Comparison of ENCODE assay signal across 14 cellular contexts in the genomic region with DNA sequence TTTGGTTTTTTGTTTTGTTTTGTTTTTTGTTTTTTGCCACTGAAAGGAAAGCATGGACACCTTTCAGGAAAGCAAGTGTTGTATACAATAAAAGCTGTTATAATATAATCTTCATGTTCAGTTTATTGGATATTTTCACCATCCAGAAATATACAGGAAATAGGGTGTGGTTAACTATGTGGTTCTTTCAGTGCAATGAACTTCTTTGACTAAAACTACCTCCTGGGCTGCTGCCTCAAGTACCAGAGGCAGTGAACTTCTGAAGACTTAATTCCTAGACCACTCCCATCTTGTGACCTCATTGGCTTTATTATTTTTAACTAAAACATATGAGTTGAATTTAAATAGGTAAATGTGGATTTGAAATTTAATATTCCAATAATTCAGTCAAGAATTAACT.
"Had no signal": no experiment of that assay in that cellular context is flagged by ENCODE, and none has a peak within 500 bp of the region (broad histone marks: within the 10 kb centered on the region; RNA-seq: fewer than 3 reads in every experiment).

No MANE protein-coding gene starts in this region.

- H3K27me3 ChIP-seq: spleen, transverse colon had no signal

- H3K27ac Mint-ChIP-seq: activated naive CD8-positive, alpha-beta T cell treated with anti-CD3 and anti-CD28 coated beads, Interleukin-2, amount 50 U/mL, for 24 hours; memory B cell; nephron progenitor cell had no signal

- H3K27ac ChIP-seq: left ventricle myocardium inferior, spleen had no signal

- H3K27me3 Mint-ChIP-seq: activated naive CD8-positive, alpha-beta T cell treated with anti-CD3 and anti-CD28 coated beads, Interleukin-2, amount 50 U/mL, for 24 hours; memory B cell had no signal

- H3K4me1 Mint-ChIP-seq: nephron progenitor cell had no signal

- DNase-seq: activated CD4-positive, alpha-beta T cell treated with anti-CD3 and anti-CD28 coated beads for 4 hours; activated gamma-delta T cell; activated naive CD8-positive, alpha-beta T cell treated with anti-CD3 and anti-CD28 coated beads, Interleukin-2, amount 50 U/mL, for 24 hours; activated T-cell treated with anti-CD3 and anti-CD28 coated beads, Interleukin-2, amount 50 U/mL, for 4 hours; foreskin melanocyte; head of caudate nucleus; left ventricle myocardium inferior; nephron progenitor cell; spleen; stimulated activated CD4-positive, alpha-beta T cell treated with anti-CD3 and anti-CD28 coated beads, Interleukin-1b, Interleukin-23, amount 100 ng/mL, for 48 hours; stimulated activated naive B cell treated with anti-CD40 and anti-IgM and Interleukin-4, amounts not matched to agents 10 μg/mL and 1 μg/mL and 100 μg/mL, for 72 hours; transverse colon had no signal

- H3K36me3 ChIP-seq: left ventricle myocardium inferior, spleen, transverse colon had no signal

- ATAC-seq: activated naive CD8-positive, alpha-beta T cell treated with anti-CD3 and anti-CD28 coated beads, Interleukin-2, amount 50 U/mL, for 24 hours; activated T-cell treated with anti-CD3 and anti-CD28 coated beads, Interleukin-2, amount 50 U/mL, for 4 hours; sciatic nerve; stimulated activated naive B cell treated with anti-CD40 and anti-IgM and Interleukin-4, amounts not matched to agents 10 μg/mL and 1 μg/mL and 100 μg/mL, for 72 hours had no signal

- H3K9me3 ChIP-seq: transverse colon had no signal

- H3K36me3 Mint-ChIP-seq: memory B cell had no signal

- H3K9me3 Mint-ChIP-seq: activated T-cell treated with anti-CD3 and anti-CD28 coated beads, Interleukin-2, amount 50 U/mL, for 4 hours; memory B cell had no signal

- H3K4me3 Mint-ChIP-seq: activated naive CD8-positive, alpha-beta T cell treated with anti-CD3 and anti-CD28 coated beads, Interleukin-2, amount 50 U/mL, for 24 hours; activated T-cell treated with anti-CD3 and anti-CD28 coated beads, Interleukin-2, amount 50 U/mL, for 4 hours; memory B cell; nephron progenitor cell; stimulated activated naive B cell treated with anti-CD40 and anti-IgM and Interleukin-4, amounts not matched to agents 10 μg/mL and 1 μg/mL and 100 μg/mL, for 72 hours had no signal

- H3K4me1 ChIP-seq: left ventricle myocardium inferior had no signal

- H3K4me3 ChIP-seq: left ventricle myocardium inferior, spleen, transverse colon had no signal
